ENCODE assay signal across 18 cellular contexts in genomic region chr2:173754837-173755236, GRCh38.
DNase-seq lines count a peak whose midpoint lies in the region; ATAC-seq and TF ChIP-seq lines count a peak whose summit lies in the region.
"Had no signal": no experiment of that assay in that cellular context is flagged by ENCODE, and none has a peak within 500 bp of the region (broad histone marks: within the 10 kb centered on the region; RNA-seq: fewer than 3 reads in every experiment).

No MANE protein-coding gene starts in this region.

- H3K4ac ChIP-seq in H9 (ENCODE audit: low read depth, low read length): no peak overlapping the region

- WGBS in H9 (ENCODE audit: extremely low coverage, insufficient read length, low lambda C conversion rate): no CpG with 5 or more reads among the region's 3 CpGs

- H4K5ac ChIP-seq in H9 (ENCODE audit: insufficient read length, low read depth, low read length): no peak overlapping the region

- no peak overlapping the region for H3K56ac ChIP-seq in H9 (ENCODE audit: insufficient read length, low read depth, low read length)

- H3K9me3 Mint-ChIP-seq in H9 (no peaks in the 10 kb centered on the region), neural progenitor cell (no peaks in the 10 kb centered on the region)
- H3K9me3 Mint-ChIP-seq: CD4-positive, alpha-beta memory T cell had no signal

- H4K20me1 ChIP-seq in H9 (ENCODE audit: control insufficient read depth, insufficient read depth, insufficient read length) (no peaks in the 10 kb centered on the region), neural progenitor cell (ENCODE audit: low read depth) (no peaks in the 10 kb centered on the region)
- H4K20me1 ChIP-seq: BLaER1 had no signal

- no peaks in the 10 kb centered on the region for H3K79me1 ChIP-seq in H9 (ENCODE audit: insufficient read depth, low read depth, low read length, poor library complexity, severe bottlenecking)

- no peak overlapping the region for H3K27ac ChIP-seq in H9 (ENCODE audit: insufficient read length, low read depth, low read length)
- H3K27ac ChIP-seq in neural progenitor cell: no peak overlapping the region
- H3K27ac ChIP-seq: 22Rv1, A549, BLaER1 had no signal

- H3K4me3 ChIP-seq in neural progenitor cell (no peak overlapping the region), BE2C (ENCODE audit: low read depth, low read length) (no peak overlapping the region)
- H3K4me3 ChIP-seq: A549, BLaER1, HAP-1 had no signal

- H2AFZ ChIP-seq in H9 (ENCODE audit: low read length) (no peak overlapping the region), neural progenitor cell (replicated peaks) (no peak overlapping the region)

- no peak overlapping the region for H4K91ac ChIP-seq in H9 (ENCODE audit: insufficient read length, low read depth, low read length)

- H3K23me2 ChIP-seq in H9 (ENCODE audit: insufficient read length, low read depth, low read length, poor library complexity, severe bottlenecking): no peaks in the 10 kb centered on the region

- intact Hi-C loops in Right ventricle myocardium inferior (cut with DNase I): loop anchor here (10.0 kb wide), 1 partner anchor 350 kb away; no protein-coding TSS in a partner anchor
- intact Hi-C loops in cardiac septum (cut with DNase I): loop anchor here (10.0 kb wide), 1 partner anchor 280 kb away; no protein-coding TSS in a partner anchor
- intact Hi-C loops in left cardiac atrium (cut with DNase I): no loop called here

- H3K14ac ChIP-seq in H9 (ENCODE audit: insufficient read depth, low read length): no peak overlapping the region

- no peak overlapping the region for H3K9ac ChIP-seq in H9 (ENCODE audit: extremely low read depth, insufficient read length, low read length)
- H3K9ac ChIP-seq in neural progenitor cell: no peak overlapping the region
- H3K9ac ChIP-seq: BLaER1 had no signal

- no peak overlapping the region for H3K18ac ChIP-seq in H9 (ENCODE audit: insufficient read length, low read depth, low read length)

- H3K27me3 Mint-ChIP-seq in H9 (ENCODE audit: low read depth) (no peaks in the 10 kb centered on the region), neural progenitor cell (ENCODE audit: insufficient read depth, low read depth) (peaks cover 3% of the 10 kb centered on the region)

- no peaks in the 10 kb centered on the region; a peak in 1 of 7 replicates for H3K36me3 Mint-ChIP-seq in H9 (ENCODE audit: insufficient read depth in 1 of 3, low read depth in 3 of 3)
- no peaks in the 10 kb centered on the region for H3K36me3 Mint-ChIP-seq in neural progenitor cell
- H3K36me3 Mint-ChIP-seq: CD14-positive monocyte; CD4-positive, alpha-beta memory T cell had no signal

- H3K9me3 ChIP-seq in H9 (ENCODE audit: control insufficient read depth, low read depth, low read length): no peaks in the 10 kb centered on the region
- H3K9me3 ChIP-seq in neural progenitor cell (ENCODE audit: low read depth): no peaks in the 10 kb centered on the region
- no peaks in the 10 kb centered on the region for H3K9me3 ChIP-seq in BE2C
- H3K9me3 ChIP-seq: A549, BLaER1, HAP-1 had no signal

- no peak overlapping the region for H4K8ac ChIP-seq in H9 (replicated peaks; ENCODE audit: insufficient read length, low read depth, low read length)

- H3K27me3 ChIP-seq in H9 (ENCODE audit: insufficient read depth, low read length) (no peaks in the 10 kb centered on the region), neural progenitor cell (no peaks in the 10 kb centered on the region), BE2C (0 out of 2 replicates have a peak, but pooled peaks cover 2% of the 10 kb centered on the region)
- H3K27me3 ChIP-seq: BLaER1 had no signal

- no peak overlapping the region for H3T11ph ChIP-seq in H9 (ENCODE audit: low read length)

- H3K79me2 ChIP-seq in H9 (ENCODE audit: insufficient read depth, low read length) (no peaks in the 10 kb centered on the region), neural progenitor cell (ENCODE audit: low read depth) (no peaks in the 10 kb centered on the region)

- no peak overlapping the region for H2BK120ac ChIP-seq in H9 (ENCODE audit: low read depth, low read length, poor library complexity, severe bottlenecking)

- no peak overlapping the region for H2BK15ac ChIP-seq in H9 (ENCODE audit: low read depth, low read length)

- no peak overlapping the region for H2BK12ac ChIP-seq in H9 (ENCODE audit: insufficient read length, low read depth, low read length)

- H3F3A ChIP-seq in neural progenitor cell (ENCODE audit: low read depth): peaks cover 33% of the 10 kb centered on the region

- H3K36me3 ChIP-seq in neural progenitor cell (no peaks in the 10 kb centered on the region), BE2C (no peaks in the 10 kb centered on the region)
- H3K36me3 ChIP-seq: BLaER1, HAP-1 had no signal

- no peak overlapping the region for H2BK5ac ChIP-seq in H9 (ENCODE audit: insufficient read length, low read length)

- DNase-seq in Right ventricle myocardium inferior (ENCODE audit: missing footprints): no peak
- DNase-seq in cardiac septum (ENCODE audit: low spot score): no peak
- no peak for DNase-seq in H9
- DNase-seq in left cardiac atrium: no peak
- no peak for DNase-seq in neural progenitor cell (ENCODE audit: low spot score)
- DNase-seq in BE2C: no peak
- DNase-seq in DMS153 (lab: John Stamatoyannopoulos, UW): no peak
- DNase-seq: AML-193; CD4-positive, alpha-beta memory T cell; DMS79 treated with DMSO at 0.1 percent for 48 hours; GF-D8; GOT3 had no signal

- peak overlapping the region; percentile 18 to 51 (median 38); a peak in 4 of 7 replicates for H3K27ac Mint-ChIP-seq in H9
- peak overlapping the region; percentile 31 for H3K27ac Mint-ChIP-seq in neural progenitor cell
- H3K27ac Mint-ChIP-seq: CD14-positive monocyte had no signal

- no peak overlapping the region for H2BK20ac ChIP-seq in H9 (ENCODE audit: low read depth, low read length, poor library complexity, severe bottlenecking)

- H3K23ac ChIP-seq in H9 (ENCODE audit: insufficient read length, low read depth, low read length): no peak overlapping the region

- H3K4me1 Mint-ChIP-seq in H9: peaks cover 56 to 59% of the 10 kb centered on the region in 2 experiments
- H3K4me1 Mint-ChIP-seq in neural progenitor cell: peaks cover 49% of the 10 kb centered on the region
- H3K4me1 Mint-ChIP-seq: CD14-positive monocyte; CD4-positive, alpha-beta memory T cell had no signal

- TF ChIP-seq CTCF in H9 (conservative IDR thresholded peaks at IDR 0.05) (no peak), neural progenitor cell (IDR thresholded peaks at IDR 0.05) (no peak), BE2C (IDR thresholded peaks at IDR 0.05; ENCODE audit: low read depth, low read length) (no peak)

- ATAC-seq in Right ventricle myocardium inferior (peak; percentile 70), left cardiac atrium (peak; percentile 21 to 66), HG03457 (IDR thresholded peaks at IDR 0.05; ENCODE audit: unreplicated experiment) (no peak)
- ATAC-seq: A549 had no signal

- H3K4me2 ChIP-seq in H9 (ENCODE audit: insufficient read depth, insufficient read length, low read length) (no peak overlapping the region), neural progenitor cell (peak overlapping the region; percentile 23)
- H3K4me2 ChIP-seq: A549, BLaER1 had no signal

- H2AK5ac ChIP-seq in H9 (ENCODE audit: insufficient read length, low read length): no peak overlapping the region

- H3K4me3 Mint-ChIP-seq in H9 (no peak overlapping the region), neural progenitor cell (no peak overlapping the region)
- H3K4me3 Mint-ChIP-seq: CD14-positive monocyte; CD4-positive, alpha-beta memory T cell had no signal

- H3K4me1 ChIP-seq in H9 (ENCODE audit: insufficient read depth, low read length) (peaks cover 15% of the 10 kb centered on the region; the same call in 1 of the 2 replicates), neural progenitor cell (peaks cover 54% of the 10 kb centered on the region), BE2C (no peaks in the 10 kb centered on the region)
- H3K4me1 ChIP-seq: BLaER1 had no signal

Comparison
In these comparisons a context has a peak if more than half of its experiments do, and no peak if none do; other contexts are left out.
1. intact Hi-C loops: an anchor here in Right ventricle myocardium inferior (10.0 kb wide) and cardiac septum (10.0 kb wide); none called in left cardiac atrium.